ENCODE assay signal across 1 cellular context in the genomic region with DNA sequence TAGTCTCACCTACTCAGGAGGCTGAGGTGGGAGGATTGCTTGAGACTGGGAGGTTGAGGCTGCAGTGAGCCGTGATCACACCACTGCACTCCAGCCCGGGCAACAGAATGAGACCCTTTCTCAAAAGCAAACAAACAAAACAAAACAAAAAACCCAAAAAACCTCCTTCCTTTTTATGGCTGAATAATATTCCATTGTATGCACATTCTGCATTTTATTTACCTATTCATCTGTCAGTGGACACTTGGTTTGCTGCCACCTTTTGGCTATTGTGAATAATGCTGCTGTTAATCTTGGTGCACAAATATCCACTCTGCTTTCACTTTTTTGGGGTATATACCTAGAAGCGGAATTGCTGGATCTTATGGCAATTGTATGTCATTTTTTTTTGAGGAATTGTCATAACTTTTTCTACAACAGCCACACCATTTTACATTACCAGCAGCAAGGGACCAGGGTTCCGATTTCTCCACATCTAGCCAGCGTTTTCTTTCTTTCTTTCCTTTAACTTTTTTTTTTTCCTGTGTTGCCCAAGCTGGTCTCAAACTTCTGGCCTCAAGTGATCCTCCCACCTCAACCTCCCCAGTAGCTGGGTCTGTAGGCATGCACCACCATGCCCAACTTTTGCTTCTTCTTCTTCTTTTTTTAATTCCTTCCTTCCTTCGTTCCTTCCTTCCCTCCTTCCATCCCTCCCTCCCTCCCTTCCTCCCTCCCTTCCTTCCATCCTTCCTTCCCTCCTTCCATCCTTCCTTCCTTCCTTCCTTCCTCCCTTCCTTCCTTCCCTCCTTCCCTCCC.
A peak's percentile ranks its signal among the peaks of the same experiment; 100 is the strongest.
TF ChIP-seq lines count a peak whose summit lies in the region.

No MANE protein-coding gene starts in this region.

TF ChIP-seq in K562, 482 proteins besides CTCF, POLR2A, EP300 and RAD21 (continued from another document and continues in another):
- no peak for TF ChIP-seq CREB1 (IDR thresholded peaks at IDR 0.05)
- no peak for TF ChIP-seq CREB1 (CRISPR knock-in tag; IDR thresholded peaks at IDR 0.05)
- TF ChIP-seq ZNF507 (tag; conservative IDR thresholded peaks at IDR 0.05) = no peak
- TF ChIP-seq ZNF146 (CRISPR knock-in tag; IDR thresholded peaks at IDR 0.05; ENCODE audit: unreplicated experiment) = peak; percentile 92
- TF ChIP-seq, protein P1, sequence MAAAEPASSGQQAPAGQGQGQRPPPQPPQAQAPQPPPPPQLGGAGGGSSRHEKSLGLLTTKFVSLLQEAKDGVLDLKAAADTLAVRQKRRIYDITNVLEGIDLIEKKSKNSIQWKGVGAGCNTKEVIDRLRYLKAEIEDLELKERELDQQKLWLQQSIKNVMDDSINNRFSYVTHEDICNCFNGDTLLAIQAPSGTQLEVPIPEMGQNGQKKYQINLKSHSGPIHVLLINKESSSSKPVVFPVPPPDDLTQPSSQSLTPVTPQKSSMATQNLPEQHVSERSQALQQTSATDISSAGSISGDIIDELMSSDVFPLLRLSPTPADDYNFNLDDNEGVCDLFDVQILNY (CRISPR knock-in tag; IDR thresholded peaks at IDR 0.05) = no peak
- TF ChIP-seq, protein P2, sequence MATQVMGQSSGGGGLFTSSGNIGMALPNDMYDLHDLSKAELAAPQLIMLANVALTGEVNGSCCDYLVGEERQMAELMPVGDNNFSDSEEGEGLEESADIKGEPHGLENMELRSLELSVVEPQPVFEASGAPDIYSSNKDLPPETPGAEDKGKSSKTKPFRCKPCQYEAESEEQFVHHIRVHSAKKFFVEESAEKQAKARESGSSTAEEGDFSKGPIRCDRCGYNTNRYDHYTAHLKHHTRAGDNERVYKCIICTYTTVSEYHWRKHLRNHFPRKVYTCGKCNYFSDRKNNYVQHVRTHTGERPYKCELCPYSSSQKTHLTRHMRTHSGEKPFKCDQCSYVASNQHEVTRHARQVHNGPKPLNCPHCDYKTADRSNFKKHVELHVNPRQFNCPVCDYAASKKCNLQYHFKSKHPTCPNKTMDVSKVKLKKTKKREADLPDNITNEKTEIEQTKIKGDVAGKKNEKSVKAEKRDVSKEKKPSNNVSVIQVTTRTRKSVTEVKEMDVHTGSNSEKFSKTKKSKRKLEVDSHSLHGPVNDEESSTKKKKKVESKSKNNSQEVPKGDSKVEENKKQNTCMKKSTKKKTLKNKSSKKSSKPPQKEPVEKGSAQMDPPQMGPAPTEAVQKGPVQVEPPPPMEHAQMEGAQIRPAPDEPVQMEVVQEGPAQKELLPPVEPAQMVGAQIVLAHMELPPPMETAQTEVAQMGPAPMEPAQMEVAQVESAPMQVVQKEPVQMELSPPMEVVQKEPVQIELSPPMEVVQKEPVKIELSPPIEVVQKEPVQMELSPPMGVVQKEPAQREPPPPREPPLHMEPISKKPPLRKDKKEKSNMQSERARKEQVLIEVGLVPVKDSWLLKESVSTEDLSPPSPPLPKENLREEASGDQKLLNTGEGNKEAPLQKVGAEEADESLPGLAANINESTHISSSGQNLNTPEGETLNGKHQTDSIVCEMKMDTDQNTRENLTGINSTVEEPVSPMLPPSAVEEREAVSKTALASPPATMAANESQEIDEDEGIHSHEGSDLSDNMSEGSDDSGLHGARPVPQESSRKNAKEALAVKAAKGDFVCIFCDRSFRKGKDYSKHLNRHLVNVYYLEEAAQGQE (CRISPR knock-in tag; IDR thresholded peaks at IDR 0.05; ENCODE audit: low read depth) = no peak
- no peak for TF ChIP-seq NR4A1 (CRISPR knock-in tag; IDR thresholded peaks at IDR 0.05)
- no peak for TF ChIP-seq NR4A1 (tag; IDR thresholded peaks at IDR 0.05)
- no peak for TF ChIP-seq HNRNPLL (IDR thresholded peaks at IDR 0.05; ENCODE audit: low read depth, low read length, poor library complexity, severe bottlenecking)
- TF ChIP-seq ZNF3 (CRISPR knock-in tag; IDR thresholded peaks at IDR 0.05) = 0 out of 2 replicates have a peak, but pooled peaks have one; percentile 21
- no peak for TF ChIP-seq TAF15 (IDR thresholded peaks at IDR 0.05; ENCODE audit: low read depth, low read length)
- TF ChIP-seq, protein P3, sequence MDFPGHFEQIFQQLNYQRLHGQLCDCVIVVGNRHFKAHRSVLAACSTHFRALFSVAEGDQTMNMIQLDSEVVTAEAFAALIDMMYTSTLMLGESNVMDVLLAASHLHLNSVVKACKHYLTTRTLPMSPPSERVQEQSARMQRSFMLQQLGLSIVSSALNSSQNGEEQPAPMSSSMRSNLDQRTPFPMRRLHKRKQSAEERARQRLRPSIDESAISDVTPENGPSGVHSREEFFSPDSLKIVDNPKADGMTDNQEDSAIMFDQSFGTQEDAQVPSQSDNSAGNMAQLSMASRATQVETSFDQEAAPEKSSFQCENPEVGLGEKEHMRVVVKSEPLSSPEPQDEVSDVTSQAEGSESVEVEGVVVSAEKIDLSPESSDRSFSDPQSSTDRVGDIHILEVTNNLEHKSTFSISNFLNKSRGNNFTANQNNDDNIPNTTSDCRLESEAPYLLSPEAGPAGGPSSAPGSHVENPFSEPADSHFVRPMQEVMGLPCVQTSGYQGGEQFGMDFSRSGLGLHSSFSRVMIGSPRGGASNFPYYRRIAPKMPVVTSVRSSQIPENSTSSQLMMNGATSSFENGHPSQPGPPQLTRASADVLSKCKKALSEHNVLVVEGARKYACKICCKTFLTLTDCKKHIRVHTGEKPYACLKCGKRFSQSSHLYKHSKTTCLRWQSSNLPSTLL (IDR thresholded peaks at IDR 0.05) = no peak
- TF ChIP-seq ZNF764 (CRISPR knock-in tag; IDR thresholded peaks at IDR 0.05; ENCODE audit: low read depth) = no peak
- TF ChIP-seq HDAC1 (IDR thresholded peaks at IDR 0.05) = no peak
- TF ChIP-seq, protein P4, sequence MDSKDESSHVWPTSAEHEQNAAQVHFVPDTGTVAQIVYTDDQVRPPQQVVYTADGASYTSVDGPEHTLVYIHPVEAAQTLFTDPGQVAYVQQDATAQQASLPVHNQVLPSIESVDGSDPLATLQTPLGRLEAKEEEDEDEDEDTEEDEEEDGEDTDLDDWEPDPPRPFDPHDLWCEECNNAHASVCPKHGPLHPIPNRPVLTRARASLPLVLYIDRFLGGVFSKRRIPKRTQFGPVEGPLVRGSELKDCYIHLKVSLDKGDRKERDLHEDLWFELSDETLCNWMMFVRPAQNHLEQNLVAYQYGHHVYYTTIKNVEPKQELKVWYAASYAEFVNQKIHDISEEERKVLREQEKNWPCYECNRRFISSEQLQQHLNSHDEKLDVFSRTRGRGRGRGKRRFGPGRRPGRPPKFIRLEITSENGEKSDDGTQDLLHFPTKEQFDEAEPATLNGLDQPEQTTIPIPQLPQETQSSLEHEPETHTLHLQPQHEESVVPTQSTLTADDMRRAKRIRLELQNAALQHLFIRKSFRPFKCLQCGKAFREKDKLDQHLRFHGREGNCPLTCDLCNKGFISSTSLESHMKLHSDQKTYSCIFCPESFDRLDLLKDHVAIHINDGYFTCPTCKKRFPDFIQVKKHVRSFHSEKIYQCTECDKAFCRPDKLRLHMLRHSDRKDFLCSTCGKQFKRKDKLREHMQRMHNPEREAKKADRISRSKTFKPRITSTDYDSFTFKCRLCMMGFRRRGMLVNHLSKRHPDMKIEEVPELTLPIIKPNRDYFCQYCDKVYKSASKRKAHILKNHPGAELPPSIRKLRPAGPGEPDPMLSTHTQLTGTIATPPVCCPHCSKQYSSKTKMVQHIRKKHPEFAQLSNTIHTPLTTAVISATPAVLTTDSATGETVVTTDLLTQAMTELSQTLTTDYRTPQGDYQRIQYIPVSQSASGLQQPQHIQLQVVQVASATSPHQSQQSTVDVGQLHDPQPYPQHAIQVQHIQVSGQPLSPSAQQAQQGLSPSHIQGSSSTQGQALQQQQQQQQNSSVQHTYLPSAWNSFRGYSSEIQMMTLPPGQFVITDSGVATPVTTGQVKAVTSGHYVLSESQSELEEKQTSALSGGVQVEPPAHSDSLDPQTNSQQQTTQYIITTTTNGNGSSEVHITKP (IDR thresholded peaks at IDR 0.05; ENCODE audit: partially characterized antibody) = no peak
- TF ChIP-seq ZBTB1 (CRISPR knock-in tag; IDR thresholded peaks at IDR 0.05; ENCODE audit: borderline replicate concordance, low read depth) = no peak
- no peak for TF ChIP-seq HSF4 (CRISPR knock-in tag; IDR thresholded peaks at IDR 0.05; ENCODE audit: borderline replicate concordance)
- no peak for TF ChIP-seq DDX20 (tag; IDR thresholded peaks at IDR 0.05; ENCODE audit: low read depth)
- TF ChIP-seq GABPB2 (CRISPR knock-in tag; conservative IDR thresholded peaks at IDR 0.05) = no peak
- TF ChIP-seq ADNP (tag; IDR thresholded peaks at IDR 0.05) = 0 out of 2 replicates have a peak, but pooled peaks have one; percentile 22
- TF ChIP-seq ESRRA (IDR thresholded peaks at IDR 0.05; ENCODE audit: borderline replicate concordance, low read depth) = no peak
- TF ChIP-seq ZNF224 (CRISPR knock-in tag; IDR thresholded peaks at IDR 0.05) = no peak
- TF ChIP-seq EP400 (IDR thresholded peaks at IDR 0.05) = no peak
- TF ChIP-seq, protein P5, sequence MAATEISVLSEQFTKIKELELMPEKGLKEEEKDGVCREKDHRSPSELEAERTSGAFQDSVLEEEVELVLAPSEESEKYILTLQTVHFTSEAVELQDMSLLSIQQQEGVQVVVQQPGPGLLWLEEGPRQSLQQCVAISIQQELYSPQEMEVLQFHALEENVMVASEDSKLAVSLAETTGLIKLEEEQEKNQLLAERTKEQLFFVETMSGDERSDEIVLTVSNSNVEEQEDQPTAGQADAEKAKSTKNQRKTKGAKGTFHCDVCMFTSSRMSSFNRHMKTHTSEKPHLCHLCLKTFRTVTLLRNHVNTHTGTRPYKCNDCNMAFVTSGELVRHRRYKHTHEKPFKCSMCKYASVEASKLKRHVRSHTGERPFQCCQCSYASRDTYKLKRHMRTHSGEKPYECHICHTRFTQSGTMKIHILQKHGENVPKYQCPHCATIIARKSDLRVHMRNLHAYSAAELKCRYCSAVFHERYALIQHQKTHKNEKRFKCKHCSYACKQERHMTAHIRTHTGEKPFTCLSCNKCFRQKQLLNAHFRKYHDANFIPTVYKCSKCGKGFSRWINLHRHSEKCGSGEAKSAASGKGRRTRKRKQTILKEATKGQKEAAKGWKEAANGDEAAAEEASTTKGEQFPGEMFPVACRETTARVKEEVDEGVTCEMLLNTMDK (IDR thresholded peaks at IDR 0.05; ENCODE audit: borderline replicate concordance, insufficient read depth, low read depth, low read length, poor library complexity, severe bottlenecking) = no peak
- TF ChIP-seq ETV5 (CRISPR knock-in tag; IDR thresholded peaks at IDR 0.05; ENCODE audit: low read depth) = no peak
- no peak for TF ChIP-seq ILK (tag; IDR thresholded peaks at IDR 0.05; ENCODE audit: borderline replicate concordance, low read depth)
- TF ChIP-seq RHOXF2B (CRISPR knock-in tag; conservative IDR thresholded peaks at IDR 0.05) = no peak
- TF ChIP-seq HNRNPUL1 (IDR thresholded peaks at IDR 0.05; ENCODE audit: low read length) = no peak
- 0 out of 2 replicates have a peak, but pooled peaks have one; percentile 36 for TF ChIP-seq SMARCA5 (IDR thresholded peaks at IDR 0.05)
- no peak for TF ChIP-seq SMARCB1 (IDR thresholded peaks at IDR 0.05; ENCODE audit: insufficient read length, low read depth)
- peak; percentile 37; the same call in 1 of the 2 replicates for TF ChIP-seq C11orf30 (IDR thresholded peaks at IDR 0.05; ENCODE audit: low read depth)
- TF ChIP-seq, protein P6, sequence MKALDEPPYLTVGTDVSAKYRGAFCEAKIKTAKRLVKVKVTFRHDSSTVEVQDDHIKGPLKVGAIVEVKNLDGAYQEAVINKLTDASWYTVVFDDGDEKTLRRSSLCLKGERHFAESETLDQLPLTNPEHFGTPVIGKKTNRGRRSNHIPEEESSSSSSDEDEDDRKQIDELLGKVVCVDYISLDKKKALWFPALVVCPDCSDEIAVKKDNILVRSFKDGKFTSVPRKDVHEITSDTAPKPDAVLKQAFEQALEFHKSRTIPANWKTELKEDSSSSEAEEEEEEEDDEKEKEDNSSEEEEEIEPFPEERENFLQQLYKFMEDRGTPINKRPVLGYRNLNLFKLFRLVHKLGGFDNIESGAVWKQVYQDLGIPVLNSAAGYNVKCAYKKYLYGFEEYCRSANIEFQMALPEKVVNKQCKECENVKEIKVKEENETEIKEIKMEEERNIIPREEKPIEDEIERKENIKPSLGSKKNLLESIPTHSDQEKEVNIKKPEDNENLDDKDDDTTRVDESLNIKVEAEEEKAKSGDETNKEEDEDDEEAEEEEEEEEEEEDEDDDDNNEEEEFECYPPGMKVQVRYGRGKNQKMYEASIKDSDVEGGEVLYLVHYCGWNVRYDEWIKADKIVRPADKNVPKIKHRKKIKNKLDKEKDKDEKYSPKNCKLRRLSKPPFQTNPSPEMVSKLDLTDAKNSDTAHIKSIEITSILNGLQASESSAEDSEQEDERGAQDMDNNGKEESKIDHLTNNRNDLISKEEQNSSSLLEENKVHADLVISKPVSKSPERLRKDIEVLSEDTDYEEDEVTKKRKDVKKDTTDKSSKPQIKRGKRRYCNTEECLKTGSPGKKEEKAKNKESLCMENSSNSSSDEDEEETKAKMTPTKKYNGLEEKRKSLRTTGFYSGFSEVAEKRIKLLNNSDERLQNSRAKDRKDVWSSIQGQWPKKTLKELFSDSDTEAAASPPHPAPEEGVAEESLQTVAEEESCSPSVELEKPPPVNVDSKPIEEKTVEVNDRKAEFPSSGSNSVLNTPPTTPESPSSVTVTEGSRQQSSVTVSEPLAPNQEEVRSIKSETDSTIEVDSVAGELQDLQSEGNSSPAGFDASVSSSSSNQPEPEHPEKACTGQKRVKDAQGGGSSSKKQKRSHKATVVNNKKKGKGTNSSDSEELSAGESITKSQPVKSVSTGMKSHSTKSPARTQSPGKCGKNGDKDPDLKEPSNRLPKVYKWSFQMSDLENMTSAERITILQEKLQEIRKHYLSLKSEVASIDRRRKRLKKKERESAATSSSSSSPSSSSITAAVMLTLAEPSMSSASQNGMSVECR (CRISPR knock-in tag; IDR thresholded peaks at IDR 0.05) = no peak
- TF ChIP-seq, protein P7, sequence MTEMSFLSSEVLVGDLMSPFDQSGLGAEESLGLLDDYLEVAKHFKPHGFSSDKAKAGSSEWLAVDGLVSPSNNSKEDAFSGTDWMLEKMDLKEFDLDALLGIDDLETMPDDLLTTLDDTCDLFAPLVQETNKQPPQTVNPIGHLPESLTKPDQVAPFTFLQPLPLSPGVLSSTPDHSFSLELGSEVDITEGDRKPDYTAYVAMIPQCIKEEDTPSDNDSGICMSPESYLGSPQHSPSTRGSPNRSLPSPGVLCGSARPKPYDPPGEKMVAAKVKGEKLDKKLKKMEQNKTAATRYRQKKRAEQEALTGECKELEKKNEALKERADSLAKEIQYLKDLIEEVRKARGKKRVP (CRISPR knock-in tag; IDR thresholded peaks at IDR 0.05) = no peak
- TF ChIP-seq ETS2 (tag; IDR thresholded peaks at IDR 0.05; ENCODE audit: borderline replicate concordance, poor library complexity, severe bottlenecking) = no peak
- TF ChIP-seq ZNF408 (CRISPR knock-in tag; IDR thresholded peaks at IDR 0.05; ENCODE audit: low read depth) = no peak
- TF ChIP-seq, protein P8, sequence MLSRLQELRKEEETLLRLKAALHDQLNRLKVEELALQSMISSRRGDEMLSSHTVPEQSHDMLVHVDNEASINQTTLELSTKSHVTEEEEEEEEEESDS (CRISPR knock-in tag; IDR thresholded peaks at IDR 0.05) = no peak
- TF ChIP-seq ZSCAN29 (IDR thresholded peaks at IDR 0.05) = no peak
- TF ChIP-seq FOXA3 (CRISPR knock-in tag; conservative IDR thresholded peaks at IDR 0.05 in 1 of 2, IDR thresholded peaks at IDR 0.05 in 1 of 2) = no peak
- TF ChIP-seq MYC (IDR thresholded peaks at IDR 0.05; ENCODE audit: low read depth, low read length) = no peak
- no peak for TF ChIP-seq MYC (CRISPR knock-in tag; IDR thresholded peaks at IDR 0.05; ENCODE audit: borderline replicate concordance, low read depth)
- TF ChIP-seq POLR2B (IDR thresholded peaks at IDR 0.05; ENCODE audit: low read depth, partially characterized antibody) = no peak
- no peak for TF ChIP-seq IFI16 (CRISPR knock-in tag; IDR thresholded peaks at IDR 0.05)
